8 cellular contexts compared by ENCODE assay signal in genomic region chr19:13588953-13589833, GRCh38.
DNase-seq lines count a peak whose midpoint lies in the region; ATAC-seq and TF ChIP-seq lines count a peak whose summit lies in the region.

No MANE protein-coding gene starts in this region.

- H3K4me1 ChIP-seq in right lobe of liver, result no peaks in the 10 kb centered on the region

- H3K27me3 Mint-ChIP-seq in activated CD4-positive, alpha-beta T cell treated with anti-CD3 and anti-CD28 coated beads, Interleukin-2, amount 10 ng/mL, durations not matched to agents 7 days and 5 days, result no peaks in the 10 kb centered on the region

- H3K27ac ChIP-seq in 22Rv1 (no peak overlapping the region), coronary artery (no peak overlapping the region), right lobe of liver (no peak overlapping the region)

- ATAC-seq in right lobe of liver, result peak; percentile 85 to 89 (median 86)
- no peak for ATAC-seq in GM18517 (IDR thresholded peaks at IDR 0.05; ENCODE audit: unreplicated experiment)

- no peaks in the 10 kb centered on the region for H3K36me3 Mint-ChIP-seq in activated CD4-positive, alpha-beta T cell treated with anti-CD3 and anti-CD28 coated beads, Interleukin-2, amount 10 ng/mL, durations not matched to agents 7 days and 5 days (ENCODE audit: low read depth)

- no peaks in the 10 kb centered on the region for H3K9me3 Mint-ChIP-seq in activated CD4-positive, alpha-beta T cell treated with anti-CD3 and anti-CD28 coated beads, Interleukin-2, amount 10 ng/mL, durations not matched to agents 7 days and 5 days

- no peaks in the 10 kb centered on the region for H3K27me3 ChIP-seq in right lobe of liver

- 51% methylated on average over 11 of the region's 29 CpGs for WGBS in right lobe of liver (ENCODE audit: insufficient coverage, low coverage, low lambda C conversion rate, missing lambda C conversion rate)

- no peaks in the 10 kb centered on the region for H3K9me3 ChIP-seq in right lobe of liver

- DNase-seq in NCI-H2196 treated with DMSO at 0.1 percent for 48 hours (lab: John Stamatoyannopoulos, UW; ENCODE audit: unreplicated experiment) (peak; percentile 22), coronary artery (ENCODE audit: low spot score) (no peak), right lobe of liver (peak; percentile 59 to 74 (median 69))
- DNase-seq in activated CD4-positive, alpha-beta T cell treated with anti-CD3 and anti-CD28 coated beads, Interleukin-2, amount 10 ng/mL, durations not matched to agents 7 days and 5 days, result peak; percentile 82
- DNase-seq in stimulated activated CD4-positive, alpha-beta T cell treated with anti-CD3 and anti-CD28 coated beads, TNF-alpha, amount 100 ng/mL, for 4 hours (ENCODE audit: low read depth in 3 of 3), result peak; percentile 68 to 74 (median 73)

- H3K4me3 ChIP-seq in coronary artery (no peak overlapping the region), right lobe of liver (no peak overlapping the region)

- POLR2A ChIA-PET in activated CD4-positive, alpha-beta T cell treated with anti-CD3 and anti-CD28 coated beads, Interleukin-2, amount 10 ng/mL, durations not matched to agents 7 days and 5 days (lab: Charles Lee), result no interaction called here

- H3K4me3 Mint-ChIP-seq in activated CD4-positive, alpha-beta T cell treated with anti-CD3 and anti-CD28 coated beads, Interleukin-2, amount 10 ng/mL, durations not matched to agents 7 days and 5 days, result no peak overlapping the region

- no peak for TF ChIP-seq POLR2A in right lobe of liver (IDR thresholded peaks at IDR 0.05)

- CTCF ChIA-PET in activated CD4-positive, alpha-beta T cell treated with anti-CD3 and anti-CD28 coated beads, Interleukin-2, amount 10 ng/mL, durations not matched to agents 7 days and 5 days (lab: Charles Lee), result interaction anchor here (0.6 to 2.5 kb wide), 10 partner anchors 10 to 1855 kb away, joined by 3 to 16 read pairs (median 4); no protein-coding TSS in a partner anchor

- no peak overlapping the region for H3K27ac Mint-ChIP-seq in activated CD4-positive, alpha-beta T cell treated with anti-CD3 and anti-CD28 coated beads, Interleukin-2, amount 10 ng/mL, durations not matched to agents 7 days and 5 days

- no peaks in the 10 kb centered on the region for H3K36me3 ChIP-seq in right lobe of liver

- TF ChIP-seq CTCF in 22Rv1 (IDR thresholded peaks at IDR 0.05) (peak; percentile 99), GM12872 (IDR thresholded peaks at IDR 0.05; ENCODE audit: insufficient read depth, low read depth, low read length) (peak; percentile 94), coronary artery (IDR thresholded peaks at IDR 0.05) (peak; percentile 91), right lobe of liver (IDR thresholded peaks at IDR 0.05) (peak; percentile 78 to 99 (median 96))

- H3K4me1 Mint-ChIP-seq in activated CD4-positive, alpha-beta T cell treated with anti-CD3 and anti-CD28 coated beads, Interleukin-2, amount 10 ng/mL, durations not matched to agents 7 days and 5 days, result peaks cover 2% of the 10 kb centered on the region

- intact Hi-C loops in right lobe of liver (cut with DNase I), result loop anchor here (10.0 kb wide), 2 partner anchors 126 to 304 kb away; no protein-coding TSS in a partner anchor
